Comparison of ENCODE assay signal across 8 cellular contexts in the genomic region with DNA sequence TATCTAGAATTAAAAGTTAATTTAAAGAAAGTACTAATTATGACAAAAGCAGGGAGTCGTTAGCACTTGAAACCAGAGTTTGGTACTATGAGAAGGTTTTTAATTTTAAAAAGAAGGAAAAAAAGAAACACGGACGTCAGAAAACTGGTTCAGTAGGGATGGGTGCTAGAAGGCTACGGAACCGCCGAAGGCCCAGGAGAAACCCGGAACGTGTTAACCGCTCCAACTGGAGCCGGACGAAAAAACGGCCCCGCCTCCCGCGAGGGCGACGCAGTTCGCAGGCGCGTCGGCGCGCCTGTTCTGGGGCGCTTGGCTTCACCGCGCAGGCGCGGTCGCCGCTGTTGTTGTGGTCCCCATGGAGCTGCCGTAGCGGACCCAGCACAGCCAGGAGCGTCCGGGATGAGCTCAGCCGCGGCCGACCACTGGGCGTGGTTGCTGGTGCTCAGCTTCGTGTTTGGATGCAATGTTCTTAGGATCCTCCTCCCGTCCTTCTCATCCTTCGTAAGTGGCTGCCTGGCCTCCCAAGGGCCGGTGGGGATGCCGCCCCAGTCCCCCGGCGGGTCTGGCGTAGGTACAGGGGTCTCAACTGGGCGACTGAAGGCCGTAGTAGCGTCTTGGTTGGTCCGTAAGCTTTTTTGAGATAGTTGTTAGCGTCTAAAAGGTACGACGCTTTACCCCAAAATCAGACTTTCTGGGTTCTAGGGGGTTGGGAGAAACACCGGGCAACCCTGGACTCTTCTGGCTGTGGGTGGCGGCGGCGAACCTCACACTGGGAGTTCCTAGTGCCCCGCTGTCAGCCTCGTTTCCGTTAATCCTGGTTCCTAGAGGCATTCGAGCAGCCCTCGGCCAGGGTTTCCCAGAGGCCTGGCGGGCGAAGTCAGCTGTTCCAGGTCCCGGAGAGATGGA. TPM values are rescaled to one million over a fixed set of nuclear protein-coding genes. Genes with fewer than 3 reads are reported as not detected.
DNase-seq lines count a peak whose midpoint lies in the region; ATAC-seq and TF ChIP-seq lines count a peak whose summit lies in the region.

No MANE protein-coding gene starts in this region.

- ATAC-seq in GM18909 (IDR thresholded peaks at IDR 0.05; ENCODE audit: poor library complexity, unreplicated experiment): peak; percentile 95
- ATAC-seq in HG03159 (IDR thresholded peaks at IDR 0.05; ENCODE audit: unreplicated experiment): peak; percentile 89
- peak; percentile 97 for ATAC-seq in WTC11

- POLR2A ChIA-PET in AG04450 (lab: Yijun Ruan, JAX): interaction anchor here (0.6 to 1.3 kb wide), 7 partner anchors 15 to 156 kb away, joined by 3 to 9 read pairs (median 4); partner anchors contain the start of gene BRWD1
- POLR2A ChIA-PET in WTC11 (lab: Charles Lee): interaction anchor here (1.0 to 1.5 kb wide), 5 partner anchors 17 to 196 kb away, joined by 3 to 16 read pairs (median 4); partner anchors contain the start of genes BRWD1, HMGN1 and SH3BGR

- peak overlapping the region; percentile 81 for H3K27ac ChIP-seq in AG04450 (ENCODE audit: low read depth, low read length)

- TF ChIP-seq CTCF in AG04450 (IDR thresholded peaks at IDR 0.05; ENCODE audit: low read depth, low read length) (no peak), WTC11 (IDR thresholded peaks at IDR 0.05) (no peak), cardiac fibroblast (IDR thresholded peaks at IDR 0.05; ENCODE audit: low read depth, low read length) (no peak)

- H3K4me1 Mint-ChIP-seq in WTC11: peaks cover 24% of the 10 kb centered on the region

- no peaks in the 10 kb centered on the region; the same call in 1 of the 2 replicates for H3K9me3 ChIP-seq in AG04450 (ENCODE audit: control insufficient read depth, insufficient read depth, low read length)

- peaks cover 3% of the 10 kb centered on the region; the same call in 1 of the 2 replicates for H3K36me3 Mint-ChIP-seq in WTC11

- CTCF ChIA-PET in AG04450 (lab: Charles Lee) (interaction anchor here (0.9 kb wide), 2 partner anchors 32 to 35 kb away, joined by 3 to 5 read pairs; partner anchors contain the start of gene HMGN1), WTC11 (lab: Charles Lee) (interaction anchor here (0.6 to 1.4 kb wide), 5 partner anchors 10 to 62 kb away, joined by 3 to 7 read pairs (median 4); no protein-coding TSS in a partner anchor)

- H3K4me3 ChIP-seq in AG04450 (ENCODE audit: low read depth, low read length) (peak overlapping the region; percentile 82), cardiac fibroblast (replicated peaks in 1 of 2; ENCODE audit: low read depth in 2 of 2, low read length in 2 of 2) (peak overlapping the region; percentile 72 to 84)

- H3K9me3 Mint-ChIP-seq in WTC11: no peaks in the 10 kb centered on the region

- peak overlapping the region; percentile 84 for H3K27ac Mint-ChIP-seq in WTC11

- DNase-seq in AG04450 (ENCODE audit: low read depth, low spot score) (peak; percentile 91), NCI-H2227 (lab: John Stamatoyannopoulos, UW; ENCODE audit: unreplicated experiment) (peak; percentile 98), WTC11 (ENCODE audit: low spot score) (peak; percentile 95), cardiac fibroblast (ENCODE audit: low read depth in 2 of 2) (peak; percentile 97), inferior parietal cortex (ENCODE audit: extremely low spot score) (peak; percentile 95), smooth muscle cell of the brain vasculature (ENCODE audit: low read depth, low spot score) (peak; percentile 91)

- no peaks in the 10 kb centered on the region for H3K27me3 Mint-ChIP-seq in WTC11 (ENCODE audit: low read depth)

- peak overlapping the region; percentile 88 for H3K4me3 Mint-ChIP-seq in WTC11

- peaks cover 3% of the 10 kb centered on the region for H3K27me3 ChIP-seq in AG04450 (ENCODE audit: control insufficient read depth, insufficient read depth, low read length)

TF ChIP-seq in WTC11, 78 proteins besides CTCF, POLR2A, EP300 and RAD21 (continues in another document):
- TF ChIP-seq GABPB1 (CRISPR knock-in tag; IDR thresholded peaks at IDR 0.05) (peak; percentile 46; the same call in 1 of the 2 replicates), TEAD1 (CRISPR knock-in tag; IDR thresholded peaks at IDR 0.05) (0 out of 2 replicates have a peak, but pooled peaks have one; percentile 22), PRDM15 (CRISPR knock-in tag; IDR thresholded peaks at IDR 0.05) (peak; percentile 67), ZNF219 (CRISPR knock-in tag; IDR thresholded peaks at IDR 0.05; ENCODE audit: borderline replicate concordance) (no peak), SOX15 (CRISPR knock-in tag; IDR thresholded peaks at IDR 0.05) (no peak), OVOL2 (CRISPR knock-in tag; IDR thresholded peaks at IDR 0.05; ENCODE audit: borderline replicate concordance) (no peak), ZNF317 (CRISPR knock-in tag; IDR thresholded peaks at IDR 0.05; ENCODE audit: borderline replicate concordance, low read depth) (no peak), FOXK1 (CRISPR knock-in tag; IDR thresholded peaks at IDR 0.05) (peak; percentile 91), TCF7 (CRISPR knock-in tag; IDR thresholded peaks at IDR 0.05; ENCODE audit: low read depth) (no peak), ZNF671 (CRISPR knock-in tag; IDR thresholded peaks at IDR 0.05) (no peak)
- TF ChIP-seq, protein P1, sequence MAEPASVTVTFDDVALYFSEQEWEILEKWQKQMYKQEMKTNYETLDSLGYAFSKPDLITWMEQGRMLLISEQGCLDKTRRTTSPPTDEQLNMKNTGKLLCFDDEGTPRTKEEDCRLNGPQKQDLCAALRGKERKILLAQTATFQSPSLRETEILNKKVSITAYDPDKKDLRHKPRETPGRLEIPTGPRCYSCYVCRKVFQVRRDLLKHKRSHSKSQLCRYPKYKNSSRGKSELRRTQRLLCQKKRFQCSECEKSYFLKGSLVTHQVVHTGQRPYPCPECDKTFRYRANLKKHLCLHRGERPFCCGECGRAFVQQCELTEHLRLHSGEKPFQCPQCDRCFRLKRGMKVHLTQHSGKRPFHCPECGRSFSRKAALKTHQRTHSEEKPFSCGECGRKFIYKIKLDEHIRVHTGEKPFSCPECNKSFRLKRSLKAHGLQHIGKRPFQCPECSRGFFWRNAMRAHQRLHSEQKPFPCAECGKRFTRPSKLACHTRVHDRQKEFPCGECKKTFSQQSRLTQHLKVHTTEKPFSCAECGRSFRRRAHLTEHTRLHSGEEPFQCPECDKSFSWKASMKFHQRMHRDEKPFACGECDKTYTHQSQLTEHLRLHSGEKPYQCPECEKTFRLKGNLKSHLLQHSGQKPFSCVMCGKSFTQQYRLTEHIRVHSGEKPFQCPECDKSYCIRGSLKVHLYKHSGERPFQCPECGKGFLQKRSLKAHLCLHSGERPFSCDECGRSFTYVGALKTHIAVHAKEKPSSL (CRISPR knock-in tag; conservative IDR thresholded peaks at IDR 0.05): no peak
- TF ChIP-seq, protein P2, sequence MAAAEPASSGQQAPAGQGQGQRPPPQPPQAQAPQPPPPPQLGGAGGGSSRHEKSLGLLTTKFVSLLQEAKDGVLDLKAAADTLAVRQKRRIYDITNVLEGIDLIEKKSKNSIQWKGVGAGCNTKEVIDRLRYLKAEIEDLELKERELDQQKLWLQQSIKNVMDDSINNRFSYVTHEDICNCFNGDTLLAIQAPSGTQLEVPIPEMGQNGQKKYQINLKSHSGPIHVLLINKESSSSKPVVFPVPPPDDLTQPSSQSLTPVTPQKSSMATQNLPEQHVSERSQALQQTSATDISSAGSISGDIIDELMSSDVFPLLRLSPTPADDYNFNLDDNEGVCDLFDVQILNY (CRISPR knock-in tag; IDR thresholded peaks at IDR 0.05): peak; percentile 62
- TF ChIP-seq, protein P3, sequence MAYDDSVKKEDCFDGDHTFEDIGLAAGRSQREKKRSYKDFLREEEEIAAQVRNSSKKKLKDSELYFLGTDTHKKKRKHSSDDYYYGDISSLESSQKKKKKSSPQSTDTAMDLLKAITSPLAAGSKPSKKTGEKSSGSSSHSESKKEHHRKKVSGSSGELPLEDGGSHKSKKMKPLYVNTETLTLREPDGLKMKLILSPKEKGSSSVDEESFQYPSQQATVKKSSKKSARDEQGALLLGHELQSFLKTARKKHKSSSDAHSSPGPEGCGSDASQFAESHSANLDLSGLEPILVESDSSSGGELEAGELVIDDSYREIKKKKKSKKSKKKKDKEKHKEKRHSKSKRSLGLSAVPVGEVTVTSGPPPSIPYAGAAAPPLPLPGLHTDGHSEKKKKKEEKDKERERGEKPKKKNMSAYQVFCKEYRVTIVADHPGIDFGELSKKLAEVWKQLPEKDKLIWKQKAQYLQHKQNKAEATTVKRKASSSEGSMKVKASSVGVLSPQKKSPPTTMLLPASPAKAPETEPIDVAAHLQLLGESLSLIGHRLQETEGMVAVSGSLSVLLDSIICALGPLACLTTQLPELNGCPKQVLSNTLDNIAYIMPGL (CRISPR knock-in tag; IDR thresholded peaks at IDR 0.05): no peak

RNA-seq across cellular contexts. Expression of gene HMGN1, which starts 31.4 kb away (rescaled TPM):
- polyA plus RNA-seq in AG04450 (2011; rRNA removed): 232 and 288 TPM in 2 replicates
- 36.7 and 70.9 TPM in 2 replicates for polyA minus RNA-seq in AG04450 (2011; rRNA and poly(A)+ RNA removed)
- total RNA-seq in WTC11 (2021): 469 to 522 TPM (median 522 TPM) in 3 replicates

Comparison
In these comparisons a context has a peak if more than half of its experiments do, and no peak if none do; other contexts are left out.
1. Peak in every context shown above with its lines: DNase-seq, ATAC-seq, H3K4me3 ChIP-seq and H3K27ac ChIP-seq.